21 cellular contexts compared by ENCODE assay signal in the genomic region with DNA sequence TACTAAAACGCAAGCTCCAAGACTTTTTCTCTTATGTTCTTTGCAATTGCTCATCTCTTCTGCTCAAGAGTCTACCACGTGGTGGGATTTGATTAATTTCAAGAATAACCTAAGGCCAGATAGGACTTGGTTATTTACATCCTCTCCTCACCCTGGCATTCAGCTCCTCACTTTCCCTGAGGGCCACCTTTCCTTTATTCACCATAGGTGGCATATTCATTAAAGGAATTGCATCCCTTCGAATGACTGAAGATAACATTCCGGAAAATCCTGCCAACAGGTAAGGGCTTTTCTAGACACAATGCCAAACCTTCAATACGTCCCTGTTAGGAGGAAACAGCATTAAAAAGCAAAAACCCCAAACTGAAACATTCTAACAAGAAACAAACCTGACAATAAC.
"Had no signal": no experiment of that assay in that cellular context is flagged by ENCODE, and none has a peak within 500 bp of the region (broad histone marks: within the 10 kb centered on the region; RNA-seq: fewer than 3 reads in every experiment).

No MANE protein-coding gene starts in this region.

- DNase-seq: KBM-7, NCI-H1048, NCI-H1105, NCI-H1417, NCI-H1436 treated with DMSO at 0.1 percent for 48 hours, NCI-H1694, NCI-H187 treated with DMSO at 0.1 percent for 48 hours, NCI-H2029 treated with DMSO at 0.1 percent for 48 hours, NCI-H2171 treated with DMSO at 0.1 percent for 48 hours, NCI-H345, NCI-H446 treated with DMSO at 0.1 percent for 48 hours, NCI-H510A treated with DMSO at 0.1 percent for 48 hours, NCI-H69, NCI-H774, PC-3, SHP77, SK-N-SH, SW 1271, T-cell had no signal

- ATAC-seq: Panc1, PC-3, T-cell had no signal

- H3K9me3 Mint-ChIP-seq: T-cell had no signal

- H3K4me2 ChIP-seq: SK-N-SH had no signal

- H3K27ac ChIP-seq: RWPE1 had no signal

- H3K4me1 Mint-ChIP-seq: T-cell had no signal

- H3K9me2 ChIP-seq: SK-N-SH had no signal

- H3K9ac ChIP-seq: SK-N-SH had no signal

- H3K4me3 Mint-ChIP-seq: T-cell had no signal

- H3K9me3 ChIP-seq: SK-N-SH had no signal

- H3K27ac Mint-ChIP-seq: T-cell had no signal

- H3K36me3 Mint-ChIP-seq: T-cell had no signal
